ENCODE assay signal across 17 cellular contexts in the genomic region with DNA sequence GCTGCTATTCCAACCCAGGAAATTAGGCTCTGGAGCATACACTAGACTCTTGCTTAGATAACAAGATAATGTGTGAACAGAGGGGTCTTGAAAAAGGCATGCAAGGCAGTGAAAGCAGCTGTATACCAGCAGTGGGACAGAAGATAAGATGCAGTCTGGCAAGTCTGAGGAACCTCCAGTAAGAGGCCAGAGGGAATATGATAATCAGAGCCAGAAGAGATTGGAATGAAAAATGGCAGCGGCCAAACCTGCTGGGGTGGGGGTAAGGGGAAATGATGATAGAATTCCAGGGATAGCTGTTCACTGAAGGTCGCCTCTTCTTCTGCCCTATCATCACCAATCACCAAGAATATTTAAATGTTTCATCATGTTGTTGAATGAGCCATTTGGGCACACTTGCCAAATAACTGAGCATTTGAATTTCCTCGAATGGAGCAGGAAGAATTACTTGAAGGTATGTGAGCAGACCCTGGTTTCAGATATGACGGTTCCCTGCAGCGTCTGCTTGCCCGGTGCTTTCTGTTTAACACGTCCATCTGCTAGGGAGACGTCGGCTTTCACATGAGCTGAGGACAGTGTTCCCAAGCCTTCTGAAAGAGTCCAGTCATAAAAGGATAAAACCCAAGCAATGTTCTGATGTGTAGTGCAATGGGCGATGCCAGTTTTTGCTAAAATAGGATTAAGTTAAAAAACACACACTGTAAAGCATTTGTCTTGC.
A peak's percentile ranks its signal among the peaks of the same experiment; 100 is the strongest.
DNase-seq lines count a peak whose midpoint lies in the region; FAIRE-seq and TF ChIP-seq lines count a peak whose summit lies in the region.
"Had no signal": no experiment of that assay in that cellular context is flagged by ENCODE, and none has a peak within 500 bp of the region (broad histone marks: within the 10 kb centered on the region; RNA-seq: fewer than 3 reads in every experiment).

No MANE protein-coding gene starts in this region.

- no peaks in the 10 kb centered on the region for H3K79me2 ChIP-seq in smooth muscle cell (ENCODE audit: low read depth)

- peaks cover 23% of the 10 kb centered on the region for H3K9me3 ChIP-seq in HUES48 (ENCODE audit: control insufficient read depth, insufficient read depth, low read length)
- no peaks in the 10 kb centered on the region for H3K9me3 ChIP-seq in WERI-Rb-1 (ENCODE audit: severe bottlenecking)
- H3K9me3 ChIP-seq in iPS-18a (ENCODE audit: control insufficient read depth, low read depth, low read length): no peaks in the 10 kb centered on the region
- no peaks in the 10 kb centered on the region for H3K9me3 ChIP-seq in smooth muscle cell (replicated peaks; ENCODE audit: low read depth)
- H3K9me3 ChIP-seq: prostate gland, thoracic aorta had no signal

- H3K27me3 ChIP-seq in HUES48 (ENCODE audit: control insufficient read depth, insufficient read depth, low read length) (no peaks in the 10 kb centered on the region), WERI-Rb-1 (ENCODE audit: insufficient read depth, low read depth, severe bottlenecking) (no peaks in the 10 kb centered on the region), iPS-18a (ENCODE audit: control insufficient read depth, insufficient read depth, low read length) (no peaks in the 10 kb centered on the region), smooth muscle cell (ENCODE audit: low read depth) (no peaks in the 10 kb centered on the region)

- no peaks in the 10 kb centered on the region for H4K20me1 ChIP-seq in smooth muscle cell (ENCODE audit: low read depth)

- H2AFZ ChIP-seq in smooth muscle cell (ENCODE audit: low read depth): peak overlapping the region; percentile 29

- H3K9ac ChIP-seq in HUES48 (ENCODE audit: low read depth, low read length) (peak overlapping the region; percentile 56), iPS-18a (ENCODE audit: low read length) (peak overlapping the region; percentile 41), smooth muscle cell (ENCODE audit: low read depth) (no peak overlapping the region)
- H3K9ac ChIP-seq: KMS-11 had no signal

- in situ Hi-C loops in KBM-7 (cut with MboI; ENCODE audit: low pct_unique_long_range_greater_than_20kb, low sequenced_read_pairs): no loop called here

- no peaks in the 10 kb centered on the region for H3F3A ChIP-seq in smooth muscle cell (ENCODE audit: low read depth)

- H3K36me3 ChIP-seq in HUES48 (ENCODE audit: control insufficient read depth, insufficient read depth, low read length): no peaks in the 10 kb centered on the region; the same call in 1 of the 2 replicates
- no peaks in the 10 kb centered on the region for H3K36me3 ChIP-seq in WERI-Rb-1
- no peaks in the 10 kb centered on the region for H3K36me3 ChIP-seq in iPS-18a (ENCODE audit: control insufficient read depth, low read depth, low read length)
- no peaks in the 10 kb centered on the region for H3K36me3 ChIP-seq in smooth muscle cell (ENCODE audit: low read depth)
- H3K36me3 ChIP-seq: left ventricle myocardium inferior, prostate gland, thoracic aorta had no signal

- peaks cover 42% of the 10 kb centered on the region for H3K4me1 ChIP-seq in HUES48 (ENCODE audit: control insufficient read depth, insufficient read depth, low read length)
- peaks cover 42% of the 10 kb centered on the region for H3K4me1 ChIP-seq in iPS-18a (ENCODE audit: control insufficient read depth, low read depth, low read length)
- H3K4me1 ChIP-seq in smooth muscle cell (ENCODE audit: low read depth): peaks cover 20% of the 10 kb centered on the region
- H3K4me1 ChIP-seq: left ventricle myocardium inferior, prostate gland had no signal

- DNase-seq in WERI-Rb-1 (peak; percentile 64), smooth muscle cell (lab: John Stamatoyannopoulos, UW; ENCODE audit: unreplicated experiment) (no peak), HuH-7 (ENCODE audit: low spot score) (no peak), RCC 7860 (ENCODE audit: low spot score) (no peak), KBM-7 (no peak)
- DNase-seq: activated CD4-positive, CD25-positive, alpha-beta regulatory T cell treated with anti-CD3 and anti-CD28 coated beads, Interleukin-2, amount 50 U/mL, for 72 hours; activated CD8-positive, alpha-beta memory T cell treated with anti-CD3 and anti-CD28 coated beads, Interleukin-2, amount 10 ng/mL, durations not matched to agents 7 days and 5 days; left ventricle myocardium inferior; naive B cell; NCI-H1417; PC-3 had no signal

- no peak for FAIRE-seq in RCC 7860 (lab: Jason Lieb, UNC)

- no peak for TF ChIP-seq CTCF in WERI-Rb-1 (IDR thresholded peaks at IDR 0.05; ENCODE audit: low read depth, low read length)
- no peak for TF ChIP-seq CTCF in smooth muscle cell (IDR thresholded peaks at IDR 0.05; ENCODE audit: borderline replicate concordance, insufficient read depth, poor library complexity, severe bottlenecking)

- H3K4me3 ChIP-seq in HUES48 (ENCODE audit: low read depth, low read length) (no peak overlapping the region), WERI-Rb-1 (ENCODE audit: low read depth, low read length) (peak overlapping the region; percentile 31), iPS-18a (ENCODE audit: low read length) (peak overlapping the region; percentile 18), smooth muscle cell (peak overlapping the region; percentile 2)
- H3K4me3 ChIP-seq: left ventricle myocardium inferior, prostate gland, thoracic aorta had no signal

- 29% methylated on average over 10 of the region's 10 CpGs for WGBS in smooth muscle cell (ENCODE audit: low lambda C conversion rate)

- H3K27ac ChIP-seq in HUES48 (ENCODE audit: low read depth, low read length) (peak overlapping the region; percentile 85), WERI-Rb-1 (peak overlapping the region; percentile 87), iPS-18a (ENCODE audit: low read length) (no peak overlapping the region), smooth muscle cell (ENCODE audit: low read depth) (no peak overlapping the region)
- H3K27ac ChIP-seq: HL-60, KMS-11, left ventricle myocardium inferior, prostate gland, thoracic aorta had no signal

- H3K4me2 ChIP-seq in smooth muscle cell: peak overlapping the region; percentile 62
- H3K4me2 ChIP-seq: KMS-11 had no signal

Comparison
In these comparisons a context has a peak if more than half of its experiments do, and no peak if none do; other contexts are left out.
1. H3K27ac ChIP-seq: peak in HUES48 (single experiment) and WERI-Rb-1 (single experiment); none in iPS-18a (single experiment) and smooth muscle cell (single experiment).